9 cellular contexts compared by ENCODE assay signal in genomic region chr19:2261438-2262172, GRCh38. TPM values are rescaled to one million over a fixed set of nuclear protein-coding genes. Genes with fewer than 3 reads are reported as not detected.
DNase-seq lines count a peak whose midpoint lies in the region; ATAC-seq, FAIRE-seq and TF ChIP-seq lines count a peak whose summit lies in the region.
"Had no signal": no experiment of that assay in that cellular context is flagged by ENCODE, and none has a peak within 500 bp of the region (broad histone marks: within the 10 kb centered on the region; RNA-seq: fewer than 3 reads in every experiment).

No MANE protein-coding gene starts in this region.

- H2AFZ ChIP-seq in SK-N-SH (ENCODE audit: low read depth) = no peak overlapping the region

- H3K4me3 Mint-ChIP-seq in chondrocyte (ENCODE audit: unreplicated experiment) (no peak overlapping the region), progenitor cell of endocrine pancreas (ENCODE audit: low read depth) (no peak overlapping the region)

- H3K27me3 Mint-ChIP-seq in chondrocyte (ENCODE audit: low read depth) = no peaks in the 10 kb centered on the region
- no peaks in the 10 kb centered on the region for H3K27me3 Mint-ChIP-seq in progenitor cell of endocrine pancreas

- H3K27ac Mint-ChIP-seq in chondrocyte (ENCODE audit: unreplicated experiment) (no peak overlapping the region), progenitor cell of endocrine pancreas (no peak overlapping the region)

- H3K4me2 ChIP-seq in SK-N-SH = no peak overlapping the region

- H3K9me2 ChIP-seq in SK-N-SH = no peaks in the 10 kb centered on the region

- peak; percentile 67 for TF ChIP-seq CTCF in SK-N-SH (IDR thresholded peaks at IDR 0.05)
- peak; percentile 79 for TF ChIP-seq CTCF in chondrocyte (IDR thresholded peaks at IDR 0.05)
- TF ChIP-seq CTCF in progenitor cell of endocrine pancreas (IDR thresholded peaks at IDR 0.05; ENCODE audit: unreplicated experiment) = peak; percentile 55

- WGBS in SK-N-SH (ENCODE audit: low lambda C conversion rate) = 10% methylated on average over 2 of the region's 7 CpGs

- CTCF ChIA-PET in SK-N-SH (lab: Yijun Ruan, JAX) = interaction anchor here (0.5 to 9.8 kb wide), 15 partner anchors 11 to 136 kb away, joined by 3 to 121 read pairs (median 4); partner anchors contain the start of genes AMH and PLEKHJ1

- no peaks in the 10 kb centered on the region for H3K9me3 ChIP-seq in SK-N-SH
- H3K9me3 ChIP-seq: SJSA1 had no signal

- H4K20me1 ChIP-seq in SK-N-SH (ENCODE audit: insufficient read depth) = no peaks in the 10 kb centered on the region

- H3K4me1 Mint-ChIP-seq in chondrocyte (ENCODE audit: low read depth) (peaks cover 6% of the 10 kb centered on the region), progenitor cell of endocrine pancreas (ENCODE audit: low read depth) (no peaks in the 10 kb centered on the region)

- DNase-seq in GM18507 (ENCODE audit: extremely low spot score, insufficient read length, low read depth) (no peak), SK-N-SH (peak; percentile 49), chondrocyte (ENCODE audit: low spot score) (no peak), progenitor cell of endocrine pancreas (ENCODE audit: low spot score, unreplicated experiment) (no peak), NCI-H1105 (lab: John Stamatoyannopoulos, UW) (no peak), middle frontal gyrus (ENCODE audit: extremely low spot score, low spot score) (no peak)

- H3F3A ChIP-seq in SK-N-SH (replicated peaks; ENCODE audit: insufficient read depth) = peaks cover 7% of the 10 kb centered on the region

- peaks cover 0 to 3% of the 10 kb centered on the region in 2 experiments; a peak in 1 of 4 replicates for H3K4me1 ChIP-seq in SK-N-SH (ENCODE audit: control insufficient read depth in 1 of 2, insufficient read depth in 2 of 2, low read depth in 1 of 2, low read length in 1 of 2)

- no peak for ATAC-seq in HG03439 (IDR thresholded peaks at IDR 0.05; ENCODE audit: unreplicated experiment)
- no peak for ATAC-seq in GM19452 (IDR thresholded peaks at IDR 0.05; ENCODE audit: unreplicated experiment)

- no peak overlapping the region for H3K9ac ChIP-seq in SK-N-SH

- no peaks in the 10 kb centered on the region for H3K36me3 ChIP-seq in SK-N-SH (replicated peaks in 1 of 2; ENCODE audit: control insufficient read depth in 1 of 2, insufficient read depth in 2 of 2, low read length in 1 of 2)
- H3K36me3 ChIP-seq: SJSA1 had no signal

- no peak overlapping the region; a peak in 1 of 4 replicates for H3K4me3 ChIP-seq in SK-N-SH (ENCODE audit: low read depth in 2 of 2, low read length in 1 of 2)
- H3K4me3 ChIP-seq: SJSA1 had no signal

- TF ChIP-seq EP300 in SK-N-SH (IDR thresholded peaks at IDR 0.05; ENCODE audit: borderline replicate concordance in 1 of 2, low read depth in 1 of 2, low read length in 1 of 2) = no peak

- no peaks in the 10 kb centered on the region for H3K27me3 ChIP-seq in SK-N-SH (ENCODE audit: insufficient read depth)
- H3K27me3 ChIP-seq: SJSA1 had no signal

- TF ChIP-seq RAD21 in SK-N-SH (IDR thresholded peaks at IDR 0.05; ENCODE audit: low read length) = peak; percentile 56

- peak; percentile 53 for FAIRE-seq in GM18507 (lab: Jason Lieb, UNC)

- POLR2A ChIA-PET in SK-N-SH (lab: Yijun Ruan, JAX) = interaction anchor here (1.3 kb wide), 1 partner anchor 9 kb away, joined by 4 read pairs; no protein-coding TSS in a partner anchor

- H3K9me3 Mint-ChIP-seq in chondrocyte (ENCODE audit: low read depth) = no peaks in the 10 kb centered on the region
- no peaks in the 10 kb centered on the region for H3K9me3 Mint-ChIP-seq in progenitor cell of endocrine pancreas (ENCODE audit: low read depth)

- H3K27ac ChIP-seq in SK-N-SH (ENCODE audit: low read depth in 2 of 2, low read length in 1 of 2) = no peak overlapping the region
- H3K27ac ChIP-seq: SJSA1 had no signal

- H3K36me3 Mint-ChIP-seq in chondrocyte (ENCODE audit: low read depth) (no peaks in the 10 kb centered on the region), progenitor cell of endocrine pancreas (ENCODE audit: insufficient read depth) (no peaks in the 10 kb centered on the region)

- H3K79me2 ChIP-seq in SK-N-SH (ENCODE audit: insufficient read depth) = no peaks in the 10 kb centered on the region

TF ChIP-seq in SK-N-SH, 30 proteins besides CTCF, POLR2A, EP300 and RAD21:
- TF ChIP-seq SMC3 (IDR thresholded peaks at IDR 0.05; ENCODE audit: low read depth, low read length) (peak; percentile 27), FOXM1 (IDR thresholded peaks at IDR 0.05; ENCODE audit: low read depth) (no peak)

RNA-seq across cellular contexts. Expression of gene JSRP1, which starts 5.4 kb away (rescaled TPM):
- 0.76 and 0.88 TPM in 2 replicates for polyA plus RNA-seq in SK-N-SH (2012; rRNA removed)
- polyA plus RNA-seq in SK-N-SH (2012; cell fraction: cytosol; rRNA removed) = 0.58 and 0.66 TPM in 2 replicates
- 0.75 and 1.8 TPM in 2 replicates for polyA plus RNA-seq in SK-N-SH (2012; cell fraction: nucleus; rRNA removed)
- total RNA-seq in chondrocyte (0.42 to 0.51 TPM in 2 of 3 replicates, not detected in the other), progenitor cell of endocrine pancreas (1.00 and 1.6 TPM in 2 replicates)
- total RNA-seq: SJSA1 had no signal

RNA-seq across cellular contexts. Expression of gene AMH, which starts 12.5 kb away (rescaled TPM):
- polyA plus RNA-seq in SK-N-SH (2012; rRNA removed) = 16.0 and 18.1 TPM in 2 replicates
- 1.4 and 2.7 TPM in 2 replicates for polyA plus RNA-seq in SK-N-SH (2012; cell fraction: cytosol; rRNA removed)
- polyA plus RNA-seq in SK-N-SH (2012; cell fraction: nucleus; rRNA removed) = 255 and 564 TPM in 2 replicates
- total RNA-seq in chondrocyte (10.2 to 18.8 TPM (median 10.8 TPM) in 3 replicates), progenitor cell of endocrine pancreas (58.4 and 71.3 TPM in 2 replicates)

RNA-seq across cellular contexts. Expression of gene PEAK3, which starts 20.4 kb away (rescaled TPM):
- polyA plus RNA-seq in SK-N-SH (2012; rRNA removed) = not detected in 2 replicates
- polyA plus RNA-seq in SK-N-SH (2012; cell fraction: cytosol; rRNA removed) = not detected in 2 replicates
- polyA plus RNA-seq in SK-N-SH (2012; cell fraction: nucleus; rRNA removed) = not detected in 2 replicates
- total RNA-seq in chondrocyte (0.31 to 0.50 TPM (median 0.38 TPM) in 3 replicates), progenitor cell of endocrine pancreas (not detected in 2 replicates)
- total RNA-seq: SJSA1 had no signal

RNA-seq across cellular contexts. Expression of gene SF3A2, which starts 25.0 kb away (rescaled TPM):
- polyA plus RNA-seq in SK-N-SH (2012; rRNA removed) = 35.0 and 55.8 TPM in 2 replicates
- polyA plus RNA-seq in SK-N-SH (2012; cell fraction: cytosol; rRNA removed) = 18.7 and 29.3 TPM in 2 replicates
- polyA plus RNA-seq in SK-N-SH (2012; cell fraction: nucleus; rRNA removed) = 271 and 351 TPM in 2 replicates
- total RNA-seq in chondrocyte (71.2 to 81.5 TPM (median 74.9 TPM) in 3 replicates), progenitor cell of endocrine pancreas (152 and 156 TPM in 2 replicates)

RNA-seq across cellular contexts. Expression of gene PLEKHJ1, which starts 25.5 kb away (rescaled TPM):
- polyA plus RNA-seq in SK-N-SH (2012; rRNA removed) = 128 and 151 TPM in 2 replicates
- 82.0 and 106 TPM in 2 replicates for polyA plus RNA-seq in SK-N-SH (2012; cell fraction: cytosol; rRNA removed)
- 251 and 261 TPM in 2 replicates for polyA plus RNA-seq in SK-N-SH (2012; cell fraction: nucleus; rRNA removed)
- total RNA-seq in chondrocyte (36.6 to 45.4 TPM (median 42.4 TPM) in 3 replicates), progenitor cell of endocrine pancreas (116 and 119 TPM in 2 replicates)
